ENCODE assay signal across 21 cellular contexts in genomic region chr5:1014346-1014745, GRCh38. TPM values are rescaled to one million over a fixed set of nuclear protein-coding genes. Genes with fewer than 3 reads are reported as not detected.
"Had no signal": no experiment of that assay in that cellular context is flagged by ENCODE, and none has a peak within 500 bp of the region (broad histone marks: within the 10 kb centered on the region; RNA-seq: fewer than 3 reads in every experiment).

No MANE protein-coding gene starts in this region.

- H3K9me3 ChIP-seq: esophagus squamous epithelium, gastroesophageal sphincter, lower lobe of right lung, ovary, right lobe of liver, spleen, stomach, thoracic aorta, transverse colon had no signal

- H3K4me3 ChIP-seq: esophagus squamous epithelium, gastroesophageal sphincter, lower lobe of right lung, ovary, right lobe of liver, spleen, stomach, thoracic aorta, transverse colon had no signal

- H3K36me3 ChIP-seq: esophagus squamous epithelium, gastroesophageal sphincter, lower lobe of right lung, ovary, right lobe of liver, spleen, stomach, thoracic aorta, transverse colon had no signal

- H3K27ac ChIP-seq: esophagus squamous epithelium, gastroesophageal sphincter, lower lobe of right lung, ovary, right lobe of liver, spleen, stomach, thoracic aorta, transverse colon had no signal

- ATAC-seq: gastroesophageal sphincter; left lobe of liver; right lobe of liver; stimulated activated naive B cell treated with anti-CD40 and anti-IgM and Interleukin-4, amounts not matched to agents 10 μg/mL and 1 μg/mL and 100 μg/mL, for 72 hours had no signal

- DNase-seq: esophagus squamous epithelium; foreskin fibroblast; head of caudate nucleus; hippocampal formation; kidney glomerular epithelial cell; naive B cell; ovary; spleen; stimulated activated CD4-positive, alpha-beta T cell treated with anti-CD3 and anti-CD28 coated beads, Interleukin-15, amount 100 ng/mL, for 24 hours; stimulated activated CD4-positive, alpha-beta T cell treated with anti-CD3 and anti-CD28 coated beads, Interleukin-1b, Interleukin-23, amount 100 ng/mL, for 48 hours; stimulated activated CD4-positive, alpha-beta T cell treated with anti-CD3 and anti-CD28 coated beads, Interleukin-4, amount 100 ng/mL, for 24 hours; stimulated activated naive B cell treated with anti-CD40 and anti-IgM and Interleukin-4, amounts not matched to agents 10 μg/mL and 1 μg/mL and 100 μg/mL, for 72 hours; stomach; substantia nigra; transverse colon had no signal

- H3K27me3 ChIP-seq: ovary had no signal

RNA-seq across cellular contexts. Expression of gene NKD2, which starts 5.7 kb away (rescaled TPM):
- total RNA-seq: epithelial cell of proximal tubule had no signal
